In the genomic region with DNA sequence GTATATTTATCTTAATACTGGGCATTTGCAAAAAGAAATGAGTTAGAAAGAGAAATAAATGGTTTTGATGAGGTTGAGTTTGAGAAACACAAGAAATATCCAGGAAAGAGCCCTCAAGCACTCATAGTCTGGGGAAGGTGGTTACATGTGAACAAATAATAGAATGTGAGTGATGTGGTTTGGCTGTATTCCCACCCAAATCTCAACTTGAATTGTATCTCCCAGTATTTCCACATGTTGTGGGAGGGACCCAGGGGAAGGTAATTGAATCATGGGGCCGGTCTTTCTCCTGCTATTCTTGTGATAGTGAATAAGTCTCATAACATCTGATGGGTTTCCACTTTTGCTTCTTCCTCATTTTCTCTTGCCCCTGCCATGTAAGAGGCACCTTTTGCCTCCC, we compare ENCODE assay signal across 19 cellular contexts.
DNase-seq lines count a peak whose midpoint lies in the region; ATAC-seq and TF ChIP-seq lines count a peak whose summit lies in the region.
"Had no signal": no experiment of that assay in that cellular context is flagged by ENCODE, and none has a peak within 500 bp of the region (broad histone marks: within the 10 kb centered on the region; RNA-seq: fewer than 3 reads in every experiment).

No MANE protein-coding gene starts in this region.

- no peak overlapping the region for H3K27ac ChIP-seq in brain microvascular endothelial cell
- H3K27ac ChIP-seq: A549, C4-2B, heart left ventricle, tibial nerve had no signal

- ATAC-seq in HG03439 (IDR thresholded peaks at IDR 0.05; ENCODE audit: unreplicated experiment): no peak
- ATAC-seq: A549; heart left ventricle; stimulated activated naive CD8-positive, alpha-beta T cell treated with anti-CD3 and anti-CD28 coated beads, Interleukin-15, Interleukin-2, amounts not matched to agents 100 U/mL and 50 U/mL, for 24 hours had no signal

- DNase-seq in AG09309 (ENCODE audit: low read depth): peak; percentile 47
- DNase-seq in LoVo (ENCODE audit: low spot score): peak; percentile 21
- peak; percentile 80 for DNase-seq in brain microvascular endothelial cell
- peak; percentile 90 for DNase-seq in iris pigment epithelial cell (ENCODE audit: low read depth)
- no peak for DNase-seq in retina
- no peak for DNase-seq in mesenteric fat pad (ENCODE audit: low spot score)
- no peak for DNase-seq in activated effector memory CD4-positive, alpha-beta T cell treated with anti-CD3 and anti-CD28 coated beads, Interleukin-2, amount 50 U/mL, for 16 hours
- DNase-seq: activated naive CD4-positive, alpha-beta T cell treated with Interleukin-2 at 50 U/mL for 16 hours; activated T-cell treated with anti-CD3 and anti-CD28 coated beads for 4 hours; aorta; heart left ventricle; NCI-H1930; NCI-H446 treated with DMSO at 0.1 percent for 48 hours; stimulated activated CD4-positive, alpha-beta T cell treated with anti-CD3 and anti-CD28 coated beads, Interleukin-15, amount 100 ng/mL, for 24 hours; stimulated activated naive CD8-positive, alpha-beta T cell treated with anti-CD3 and anti-CD28 coated beads, Interleukin-15, Interleukin-2, amounts not matched to agents 100 U/mL and 50 U/mL, for 24 hours had no signal

- H3K27me3 ChIP-seq in brain microvascular endothelial cell (replicated peaks): no peaks in the 10 kb centered on the region
- H3K27me3 ChIP-seq: heart left ventricle, tibial nerve had no signal

- TF ChIP-seq CTCF in AG09309 (IDR thresholded peaks at IDR 0.05; ENCODE audit: control insufficient read depth, insufficient read depth, low read depth, low read length, missing control alignments): no peak
- no peak for TF ChIP-seq CTCF in brain microvascular endothelial cell (IDR thresholded peaks at IDR 0.05; ENCODE audit: low read depth, low read length, missing control alignments)

- in situ Hi-C loops in brain microvascular endothelial cell (cut with HindIII; ENCODE audit: low pct_ligation_motif_present, low sequenced_read_pairs): no loop called here

- H3K4me3 ChIP-seq in AG09309 (ENCODE audit: control insufficient read depth, low read depth, low read length): no peak overlapping the region
- H3K4me3 ChIP-seq in brain microvascular endothelial cell (ENCODE audit: low read depth, low read length): no peak overlapping the region
- H3K4me3 ChIP-seq: A549, heart left ventricle, tibial nerve had no signal

- H3K36me3 ChIP-seq in brain microvascular endothelial cell (replicated peaks): no peaks in the 10 kb centered on the region
- H3K36me3 ChIP-seq: heart left ventricle, tibial nerve had no signal

Comparison
In these comparisons a context has a peak if more than half of its experiments do, and no peak if none do; other contexts are left out.
1. DNase-seq: peak in AG09309 (single experiment), LoVo (single experiment), brain microvascular endothelial cell (single experiment) and iris pigment epithelial cell (single experiment); none in retina (single experiment), mesenteric fat pad (single experiment) and activated effector memory CD4-positive, alpha-beta T cell treated with anti-CD3 and anti-CD28 coated beads, Interleukin-2, amount 50 U/mL, for 16 hours (single experiment).